ENCODE assay signal across 9 cellular contexts in genomic region chr9:137168907-137169763, GRCh38. TPM values are rescaled to one million over a fixed set of nuclear protein-coding genes. Genes with fewer than 3 reads are reported as not detected.
A peak's percentile ranks its signal among the peaks of the same experiment; 100 is the strongest.
DNase-seq lines count a peak whose midpoint lies in the region; ATAC-seq, FAIRE-seq and TF ChIP-seq lines count a peak whose summit lies in the region.
"Had no signal": no experiment of that assay in that cellular context is flagged by ENCODE, and none has a peak within 500 bp of the region (broad histone marks: within the 10 kb centered on the region; RNA-seq: fewer than 3 reads in every experiment).

No MANE protein-coding gene starts in this region.

- H3K9ac ChIP-seq in OCI-LY3 (ENCODE audit: low read length) (peak overlapping the region; percentile 20), mucosa of rectum (ENCODE audit: low read depth in 1 of 2, low read length in 2 of 2) (peak overlapping the region in 1 of 2 donors; percentile 38)

- no peak for FAIRE-seq in HTR-8/SVneo (lab: Jason Lieb, UNC)

- H3K9me3 ChIP-seq in OCI-LY3 (ENCODE audit: insufficient read depth, low read length) (no peaks in the 10 kb centered on the region), mucosa of rectum (ENCODE audit: control insufficient read depth in 2 of 2, low read length in 2 of 2) (no peaks in the 10 kb centered on the region)

- ATAC-seq in GM18870 (IDR thresholded peaks at IDR 0.05; ENCODE audit: unreplicated experiment) = no peak

- H3K27ac ChIP-seq in OCI-LY3 (ENCODE audit: low read length) (no peak overlapping the region), mucosa of rectum (ENCODE audit: low read depth in 2 of 2, low read length in 2 of 2) (peak overlapping the region in 1 of 2 donors; percentile 32)

- H3K4me2 ChIP-seq in OCI-LY3 (ENCODE audit: low read length) = peak overlapping the region; percentile 50

- no peaks in the 10 kb centered on the region for H4K20me1 ChIP-seq in OCI-LY3 (ENCODE audit: insufficient read depth, low read length)

- no peaks in the 10 kb centered on the region for H3K79me2 ChIP-seq in OCI-LY3 (ENCODE audit: low read length)

- intact Hi-C loops in posterior vena cava (cut with DNase I) = no loop called here

- H3K4me3 ChIP-seq in OCI-LY3 (ENCODE audit: low read length) (peak overlapping the region; percentile 70), mucosa of rectum (ENCODE audit: low read length in 2 of 2) (peak overlapping the region; percentile 50 to 62)

- H3K27me3 ChIP-seq in OCI-LY3 (ENCODE audit: low read depth, low read length) = no peaks in the 10 kb centered on the region; the same call in none of the 2 replicates
- peaks cover 24 to 26% of the 10 kb centered on the region in 2 donors for H3K27me3 ChIP-seq in mucosa of rectum (ENCODE audit: control insufficient read depth in 2 of 2, insufficient read depth in 2 of 2, low read length in 2 of 2)

- no peaks in the 10 kb centered on the region for H3K36me3 ChIP-seq in OCI-LY3 (replicated peaks; ENCODE audit: low read depth, low read length)
- H3K36me3 ChIP-seq in mucosa of rectum (ENCODE audit: control insufficient read depth in 2 of 2, insufficient read depth in 2 of 2, low read length in 2 of 2) = no peaks in the 10 kb centered on the region

- no peak for TF ChIP-seq CTCF in OCI-LY3 (IDR thresholded peaks at IDR 0.05; ENCODE audit: low read depth, low read length)

- H3K4me1 ChIP-seq in OCI-LY3 (ENCODE audit: low read length) (peaks cover 12% of the 10 kb centered on the region), mucosa of rectum (ENCODE audit: control insufficient read depth in 2 of 2, insufficient read depth in 2 of 2, low read length in 2 of 2) (peaks cover 23 to 29% of the 10 kb centered on the region in 2 donors)

- no peak overlapping the region for H2AFZ ChIP-seq in OCI-LY3 (ENCODE audit: low read depth, low read length)

- DNase-seq in DMS53 (lab: John Stamatoyannopoulos, UW) = peak; percentile 97
- DNase-seq in HTR-8/SVneo (ENCODE audit: insufficient read length, low spot score) = peak; percentile 60
- DNase-seq in dermis microvascular lymphatic vessel endothelial cell (ENCODE audit: low read depth in 2 of 2) = peak; percentile 25 to 74
- DNase-seq in posterior vena cava (ENCODE audit: low spot score) = no peak
- no peak for DNase-seq in CD1c-positive myeloid dendritic cell (ENCODE audit: extremely low spot score)

RNA-seq across cellular contexts. Expression of gene LRRC26, which starts 0.7 kb away (rescaled TPM):
- total RNA-seq in dermis microvascular lymphatic vessel endothelial cell (0.13 TPM in 1 of 2 replicates, not detected in the other), posterior vena cava (not detected)
- total RNA-seq: T-helper 1 cell treated with Interleukin-12 subunit alpha and Interleukin-12 subunit beta and Interleukin-4 antibody, amounts not matched to agents 30 ng/mL and 1 ng/mL, for 36 hours had no signal

RNA-seq across cellular contexts. Expression of gene TMEM210, which starts 2.7 kb away (rescaled TPM):
- total RNA-seq in dermis microvascular lymphatic vessel endothelial cell = not detected in 2 replicates
- total RNA-seq in posterior vena cava = not detected
- total RNA-seq: T-helper 1 cell treated with Interleukin-12 subunit alpha and Interleukin-12 subunit beta and Interleukin-4 antibody, amounts not matched to agents 30 ng/mL and 1 ng/mL, for 36 hours had no signal

RNA-seq across cellular contexts. Expression of gene ANAPC2, which starts 19.2 kb away (rescaled TPM):
- total RNA-seq in dermis microvascular lymphatic vessel endothelial cell (15.1 and 22.1 TPM in 2 replicates), posterior vena cava (10 to 100 TPM; 39.1 to 42.3 TPM)

RNA-seq across cellular contexts. Expression of gene SSNA1, which starts 19.3 kb away (rescaled TPM):
- total RNA-seq in dermis microvascular lymphatic vessel endothelial cell (90.5 and 93.1 TPM in 2 replicates), posterior vena cava (10 to 100 TPM; 40.4 to 44.6 TPM)

RNA-seq across cellular contexts. Expression of gene GRIN1, which starts 30.2 kb away (rescaled TPM):
- total RNA-seq in dermis microvascular lymphatic vessel endothelial cell (0.13 TPM in 1 of 2 replicates, not detected in the other), posterior vena cava (not detected)

Comparison
In these comparisons a context has a peak if more than half of its experiments do, and no peak if none do; other contexts are left out.
1. DNase-seq: peak in DMS53 (single experiment), HTR-8/SVneo (single experiment) and dermis microvascular lymphatic vessel endothelial cell (2 of 2); none in posterior vena cava (single experiment) and CD1c-positive myeloid dendritic cell (single experiment).